In the genomic region with DNA sequence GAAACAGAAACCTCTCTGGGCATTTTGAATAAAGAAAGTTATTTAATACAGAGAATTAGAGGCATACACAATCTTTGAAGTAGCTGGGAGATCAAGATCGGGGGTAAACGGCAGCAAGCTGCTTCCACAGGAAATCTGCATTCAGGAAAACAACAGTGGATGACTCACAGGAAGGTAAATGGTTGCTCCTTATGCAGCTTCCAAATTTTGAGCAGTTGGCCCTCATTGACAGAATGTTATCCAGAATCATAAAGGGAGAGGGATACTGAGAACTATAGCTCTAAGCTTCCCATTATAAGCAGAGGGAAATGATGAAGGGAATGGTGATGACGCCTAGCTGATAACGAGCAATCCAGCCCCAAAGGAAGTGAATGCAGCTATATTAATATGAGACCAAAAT, we compare ENCODE assay signal across 2 cellular contexts.
TF ChIP-seq lines count a peak whose summit lies in the region.

No MANE protein-coding gene starts in this region.

TF ChIP-seq in GM23338, 12 proteins besides CTCF, POLR2A, EP300 and RAD21:
- TF ChIP-seq JUNB (IDR thresholded peaks at IDR 0.05; ENCODE audit: unreplicated experiment) (no peak), POLR2AphosphoS5 (IDR thresholded peaks at IDR 0.05; ENCODE audit: low read depth) (no peak), CREB1 (CRISPR knock-in tag; IDR thresholded peaks at IDR 0.05; ENCODE audit: low read depth) (no peak), EZH2 (IDR thresholded peaks at IDR 0.05; ENCODE audit: low read depth, unreplicated experiment) (no peak)
- TF ChIP-seq, protein P1, sequence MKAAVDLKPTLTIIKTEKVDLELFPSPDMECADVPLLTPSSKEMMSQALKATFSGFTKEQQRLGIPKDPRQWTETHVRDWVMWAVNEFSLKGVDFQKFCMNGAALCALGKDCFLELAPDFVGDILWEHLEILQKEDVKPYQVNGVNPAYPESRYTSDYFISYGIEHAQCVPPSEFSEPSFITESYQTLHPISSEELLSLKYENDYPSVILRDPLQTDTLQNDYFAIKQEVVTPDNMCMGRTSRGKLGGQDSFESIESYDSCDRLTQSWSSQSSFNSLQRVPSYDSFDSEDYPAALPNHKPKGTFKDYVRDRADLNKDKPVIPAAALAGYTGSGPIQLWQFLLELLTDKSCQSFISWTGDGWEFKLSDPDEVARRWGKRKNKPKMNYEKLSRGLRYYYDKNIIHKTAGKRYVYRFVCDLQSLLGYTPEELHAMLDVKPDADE (IDR thresholded peaks at IDR 0.05), result no peak

TF ChIP-seq in H1, 55 proteins besides CTCF, POLR2A, EP300 and RAD21:
- TF ChIP-seq JUND (IDR thresholded peaks at IDR 0.05; ENCODE audit: low read length) (peak; percentile 40; the same call in 1 of the 2 replicates), GTF2F1 (IDR thresholded peaks at IDR 0.05; ENCODE audit: borderline replicate concordance, low read depth, low read length) (no peak)
